Comparison of ENCODE assay signal across 8 cellular contexts in the genomic region with DNA sequence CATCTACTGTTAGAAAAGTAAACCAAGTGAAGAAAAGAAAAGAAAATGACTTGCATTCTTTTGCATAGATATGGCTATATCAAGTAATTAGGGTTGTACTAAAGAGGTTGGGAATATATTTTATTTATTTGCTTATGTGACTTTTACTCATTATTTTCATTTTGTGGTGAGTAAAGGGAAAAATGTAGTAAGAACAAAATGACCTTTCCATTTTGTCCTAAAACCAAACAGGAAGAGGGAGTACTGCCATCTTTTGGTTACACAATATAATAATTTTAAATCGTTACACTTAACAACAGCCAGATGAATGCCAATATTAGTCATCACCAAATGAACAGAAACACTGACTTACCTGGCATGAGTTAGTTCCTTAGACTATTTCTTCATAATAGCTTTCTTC. TPM values are rescaled to one million over a fixed set of nuclear protein-coding genes. Genes with fewer than 3 reads are reported as not detected.
DNase-seq lines count a peak whose midpoint lies in the region; ATAC-seq and TF ChIP-seq lines count a peak whose summit lies in the region.

No MANE protein-coding gene starts in this region.

- H3K27ac Mint-ChIP-seq in activated naive CD4-positive, alpha-beta T cell treated with anti-CD3 and anti-CD28 coated beads, Interleukin-2, amount 50 U/mL, for 72 hours, result no peak overlapping the region
- H3K27ac Mint-ChIP-seq in activated naive CD4-positive, alpha-beta T cell treated with anti-CD3 and anti-CD28 coated beads for 36 hours, result no peak overlapping the region

- intact Hi-C loops in activated naive CD4-positive, alpha-beta T cell treated with anti-CD3 and anti-CD28 coated beads for 36 hours (cut with micrococcal nuclease), result loop anchor here (2.0 kb wide), 1 partner anchor 358 kb away; no protein-coding TSS in a partner anchor
- intact Hi-C loops in mucosa of descending colon (cut with DNase I, micrococcal nuclease), result no loop called here

- H3K4me1 Mint-ChIP-seq in activated naive CD4-positive, alpha-beta T cell treated with anti-CD3 and anti-CD28 coated beads for 36 hours (ENCODE audit: low read depth), result peaks cover 4% of the 10 kb centered on the region

- no peaks in the 10 kb centered on the region for H3K4me1 ChIP-seq in mucosa of descending colon (ENCODE audit: low read depth)

- peak; percentile 34 to 41 for ATAC-seq in activated naive CD4-positive, alpha-beta T cell treated with anti-CD3 and anti-CD28 coated beads, Interleukin-2, amount 50 U/mL, for 72 hours
- ATAC-seq in esophagus mucosa, result peak; percentile 93
- ATAC-seq in stimulated activated naive CD8-positive, alpha-beta T cell treated with anti-CD3 and anti-CD28 coated beads, Interleukin-15, Interleukin-2, amounts not matched to agents 100 U/mL and 50 U/mL, for 24 hours, result peak; percentile 57
- ATAC-seq in mucosa of descending colon, result no peak

- no peak for TF ChIP-seq CTCF in mucosa of descending colon (IDR thresholded peaks at IDR 0.05)

- peaks cover 0 to 12% of the 10 kb centered on the region in 2 donors for H3K36me3 Mint-ChIP-seq in activated naive CD4-positive, alpha-beta T cell treated with anti-CD3 and anti-CD28 coated beads, Interleukin-2, amount 50 U/mL, for 72 hours
- H3K36me3 Mint-ChIP-seq in activated naive CD4-positive, alpha-beta T cell treated with anti-CD3 and anti-CD28 coated beads for 36 hours (ENCODE audit: low read depth), result no peaks in the 10 kb centered on the region

- CTCF ChIA-PET in activated naive CD4-positive, alpha-beta T cell treated with anti-CD3 and anti-CD28 coated beads for 36 hours (lab: Charles Lee), result interaction anchor here (0.6 to 1.5 kb wide), 2 partner anchors 10 to 105 kb away, joined by 3 to 4 read pairs; no protein-coding TSS in a partner anchor

- no peak overlapping the region for H3K4me3 Mint-ChIP-seq in activated naive CD4-positive, alpha-beta T cell treated with anti-CD3 and anti-CD28 coated beads for 36 hours

- no peaks in the 10 kb centered on the region for H3K27me3 Mint-ChIP-seq in activated naive CD4-positive, alpha-beta T cell treated with anti-CD3 and anti-CD28 coated beads for 36 hours (ENCODE audit: low read depth)

- H3K4me3 ChIP-seq in mucosa of descending colon, result no peak overlapping the region

- no peak for DNase-seq in activated naive CD4-positive, alpha-beta T cell treated with anti-CD3 and anti-CD28 coated beads, Interleukin-2, amount 50 U/mL, for 72 hours (ENCODE audit: low spot score in 2 of 2)
- no peak for DNase-seq in activated naive CD4-positive, alpha-beta T cell treated with anti-CD3 and anti-CD28 coated beads for 36 hours
- peak; percentile 25 to 77 for DNase-seq in NOMO-1 (lab: John Stamatoyannopoulos, UW; ENCODE audit: unreplicated experiment in 2 of 2)
- DNase-seq in stimulated activated naive CD8-positive, alpha-beta T cell treated with anti-CD3 and anti-CD28 coated beads, Interleukin-15, Interleukin-2, amounts not matched to agents 100 U/mL and 50 U/mL, for 24 hours, result no peak
- DNase-seq in stimulated activated CD8-positive, alpha-beta memory T cell treated with anti-CD3 and anti-CD28 coated beads, Interleukin-4, amount 100 ng/mL, for 48 hours, result no peak
- no peak for DNase-seq in mucosa of descending colon
- no peak for DNase-seq in DMS79 (lab: John Stamatoyannopoulos, UW)

- no peaks in the 10 kb centered on the region for H3K36me3 ChIP-seq in mucosa of descending colon (ENCODE audit: low read depth)

- peaks cover 17% of the 10 kb centered on the region for H3K9me3 ChIP-seq in mucosa of descending colon

- H3K9me3 Mint-ChIP-seq in activated naive CD4-positive, alpha-beta T cell treated with anti-CD3 and anti-CD28 coated beads, Interleukin-2, amount 50 U/mL, for 72 hours, result peaks cover 8 to 10% of the 10 kb centered on the region in 2 donors
- H3K9me3 Mint-ChIP-seq in activated naive CD4-positive, alpha-beta T cell treated with anti-CD3 and anti-CD28 coated beads for 36 hours, result peaks cover 18% of the 10 kb centered on the region

RNA-seq across cellular contexts. Expression of a gene that starts 47.3 kb away (rescaled TPM):
- 100 to 1,000 TPM; 311 to 402 TPM for total RNA-seq in activated naive CD4-positive, alpha-beta T cell treated with anti-CD3 and anti-CD28 coated beads, Interleukin-2, amount 50 U/mL, for 72 hours
- 100 to 1,000 TPM; 290 to 303 TPM for total RNA-seq in activated naive CD4-positive, alpha-beta T cell treated with anti-CD3 and anti-CD28 coated beads for 36 hours
- total RNA-seq in esophagus mucosa, result 156 TPM
- total RNA-seq in mucosa of descending colon, result 100 to 1,000 TPM; 146 to 199 (median 163) TPM

Comparison
In these comparisons a context has a peak if more than half of its experiments do, and no peak if none do; other contexts are left out.
1. DNase-seq: peak in NOMO-1 (2 of 2); none in activated naive CD4-positive, alpha-beta T cell treated with anti-CD3 and anti-CD28 coated beads, Interleukin-2, amount 50 U/mL, for 72 hours (0 of 2), activated naive CD4-positive, alpha-beta T cell treated with anti-CD3 and anti-CD28 coated beads for 36 hours (single experiment), stimulated activated naive CD8-positive, alpha-beta T cell treated with anti-CD3 and anti-CD28 coated beads, Interleukin-15, Interleukin-2, amounts not matched to agents 100 U/mL and 50 U/mL, for 24 hours (single experiment), stimulated activated CD8-positive, alpha-beta memory T cell treated with anti-CD3 and anti-CD28 coated beads, Interleukin-4, amount 100 ng/mL, for 48 hours (single experiment), mucosa of descending colon (0 of 3) and DMS79 (single experiment).